In the genomic region with DNA sequence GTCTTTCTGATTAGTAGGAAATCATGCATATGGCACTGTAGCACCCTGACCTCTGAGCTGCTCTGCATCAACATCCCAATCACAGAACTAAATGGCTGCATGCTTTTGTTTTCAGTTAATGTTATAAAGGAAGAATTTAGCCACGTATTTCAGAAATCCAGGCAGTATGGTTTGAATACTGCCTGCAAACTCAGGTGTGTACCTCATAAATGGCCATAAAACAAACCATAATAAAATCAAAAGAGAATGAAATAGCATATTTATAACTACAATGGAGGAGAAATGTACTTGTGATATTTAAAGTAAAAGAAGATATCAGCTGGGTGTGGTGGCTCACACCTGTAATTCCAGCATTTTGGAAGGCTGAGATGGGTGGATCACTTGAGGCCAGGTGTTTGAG, we compare ENCODE assay signal across 33 cellular contexts.
"Had no signal": no experiment of that assay in that cellular context is flagged by ENCODE, and none has a peak within 500 bp of the region (broad histone marks: within the 10 kb centered on the region; RNA-seq: fewer than 3 reads in every experiment).

No MANE protein-coding gene starts in this region.

- DNase-seq: Karpas-422, Kasumi-1, MG63, MM.1S, MV-4-11, NCI-H1048, NCI-H1092, NCI-H1092 treated with DMSO at 0.1 percent for 48 hours, NCI-H1105, NCI-H1105 treated with DMSO at 0.1 percent for 48 hours, NCI-H1417, NCI-H1417 treated with DMSO at 0.1 percent for 48 hours, NCI-H1436, NCI-H1436 treated with DMSO at 0.1 percent for 48 hours, NCI-H146, NCI-H1694, NCI-H1694 treated with DMSO at 0.1 percent for 48 hours, NCI-H187, NCI-H187 treated with DMSO at 0.1 percent for 48 hours, NCI-H1930, NCI-H2029, NCI-H2029 treated with DMSO at 0.1 percent for 48 hours, NCI-H2081, NCI-H2081 treated with DMSO at 0.1 percent for 48 hours, NCI-H2107, NCI-H2171, NCI-H2171 treated with DMSO at 0.1 percent for 48 hours, NCI-H2227 treated with DMSO at 0.1 percent for 48 hours, NCI-H226, NCI-H345, NCI-H446, NCI-H446 treated with DMSO at 0.1 percent for 48 hours, NCI-H510A had no signal

- H3K36me3 ChIP-seq: MG63 had no signal

- H3K9me3 ChIP-seq: MG63 had no signal

- H3K4me3 ChIP-seq: MG63 had no signal
